Comparison of ENCODE assay signal across 8 cellular contexts in the genomic region with DNA sequence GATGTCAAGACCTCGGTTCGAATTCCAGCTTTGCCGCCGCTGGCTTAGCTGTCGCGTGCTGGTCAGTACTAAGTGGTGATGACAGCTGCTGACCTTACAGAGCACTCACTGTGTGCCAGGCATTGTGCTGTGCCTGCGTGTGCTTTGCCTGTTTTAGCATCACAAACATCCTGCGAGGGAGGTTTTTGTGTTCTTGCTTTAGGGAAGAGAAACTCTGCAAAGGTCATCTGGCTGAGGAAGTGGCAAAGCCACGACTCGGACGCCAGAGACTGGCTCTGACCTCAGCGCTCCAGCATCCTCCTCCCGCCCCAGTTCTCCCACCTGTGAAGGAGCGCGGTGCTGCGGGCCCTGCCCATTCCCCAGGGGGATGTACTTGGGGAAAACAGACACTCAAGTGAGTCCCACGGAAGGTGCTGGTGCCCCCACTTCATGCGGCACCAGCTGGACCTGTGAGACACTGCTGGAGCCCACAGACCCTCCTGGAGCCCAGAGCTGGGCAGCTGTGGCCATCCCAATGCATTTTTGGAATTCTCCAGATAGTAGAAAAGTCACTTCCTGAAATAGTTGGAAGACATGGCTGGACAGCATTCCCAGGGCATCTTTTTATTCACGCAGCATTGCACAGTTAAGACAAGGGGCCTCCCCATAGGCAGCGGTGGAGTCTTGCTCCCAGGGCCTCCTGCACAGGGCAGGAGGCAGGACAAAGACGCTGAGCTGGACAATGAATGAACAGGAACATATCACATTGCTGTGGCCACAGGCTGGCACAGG. TPM values are rescaled to one million over a fixed set of nuclear protein-coding genes. Genes with fewer than 3 reads are reported as not detected.
DNase-seq lines count a peak whose midpoint lies in the region; ATAC-seq, FAIRE-seq and TF ChIP-seq lines count a peak whose summit lies in the region.

No MANE protein-coding gene starts in this region.

- no peak overlapping the region for H3K27ac Mint-ChIP-seq in natural killer cell treated with Interleukin-12 subunit alpha and Interleukin-12 subunit beta and Interleukin-15 and Interleukin-18, amount 100 ng/mL, for 72 hours

- CTCF ChIA-PET in PC-9 (lab: Charles Lee): no interaction called here

- H3K4me3 Mint-ChIP-seq in natural killer cell treated with Interleukin-12 subunit alpha and Interleukin-12 subunit beta and Interleukin-15 and Interleukin-18, amount 100 ng/mL, for 72 hours: no peak overlapping the region

- peaks cover 23% of the 10 kb centered on the region for H3F3A ChIP-seq in SU-DHL-6 (ENCODE audit: insufficient read depth)
- no peaks in the 10 kb centered on the region for H3F3A ChIP-seq in PC-9 (ENCODE audit: insufficient read depth, low read depth)

- BruUV-seq in PC-9 (replicated peaks; lab: Mats Ljungman, UMichigan): no TSS peak

- H3K36me3 ChIP-seq in SU-DHL-6 (ENCODE audit: low read length): no peaks in the 10 kb centered on the region
- no peaks in the 10 kb centered on the region for H3K36me3 ChIP-seq in kidney (ENCODE audit: control insufficient read depth in 1 of 2, insufficient read depth in 2 of 2, low read length in 2 of 2)
- no peaks in the 10 kb centered on the region for H3K36me3 ChIP-seq in upper lobe of left lung
- H3K36me3 ChIP-seq in PC-9 (ENCODE audit: low read depth): no peaks in the 10 kb centered on the region

- peak; percentile 77 for ATAC-seq in GM18861 (IDR thresholded peaks at IDR 0.05; ENCODE audit: unreplicated experiment)
- peak; percentile 63 for ATAC-seq in HG02981 (IDR thresholded peaks at IDR 0.05; ENCODE audit: unreplicated experiment)
- peak; percentile 47 to 80 for ATAC-seq in upper lobe of left lung (ENCODE audit: low FRiP score in 2 of 2)
- no peak for ATAC-seq in natural killer cell treated with Interleukin-12 subunit alpha and Interleukin-12 subunit beta and Interleukin-15 and Interleukin-18, amount 100 ng/mL, for 72 hours

- no peaks in the 10 kb centered on the region for H4K20me1 ChIP-seq in SU-DHL-6 (ENCODE audit: low read depth, low read length)
- no peaks in the 10 kb centered on the region for H4K20me1 ChIP-seq in PC-9 (ENCODE audit: insufficient read depth)

- peaks cover 9 to 12% of the 10 kb centered on the region in 2 donors for H3K4me1 Mint-ChIP-seq in natural killer cell treated with Interleukin-12 subunit alpha and Interleukin-12 subunit beta and Interleukin-15 and Interleukin-18, amount 100 ng/mL, for 72 hours (ENCODE audit: low read depth in 2 of 2)

- H3K9ac ChIP-seq in SU-DHL-6 (ENCODE audit: low read length): peak overlapping the region; percentile 22
- no peak overlapping the region for H3K9ac ChIP-seq in kidney (ENCODE audit: low read length in 2 of 2)

- peak in 2 of 4 donors; percentile 73 to 78 for TF ChIP-seq EP300 in upper lobe of left lung (IDR thresholded peaks at IDR 0.05)

- H3K36me3 Mint-ChIP-seq in natural killer cell treated with Interleukin-12 subunit alpha and Interleukin-12 subunit beta and Interleukin-15 and Interleukin-18, amount 100 ng/mL, for 72 hours: no peaks in the 10 kb centered on the region

- H3K4me2 ChIP-seq in SU-DHL-6 (ENCODE audit: low read depth, low read length, poor library complexity, severe bottlenecking): peak overlapping the region; percentile 38
- H3K4me2 ChIP-seq in PC-9: no peak overlapping the region

- peaks cover 12 to 19% of the 10 kb centered on the region in 2 donors for H3K4me1 ChIP-seq in kidney (ENCODE audit: control insufficient read depth in 1 of 2, insufficient read depth in 1 of 2, low read depth in 1 of 2, low read length in 2 of 2)
- peaks cover 45 to 63% (median 57%) of the 10 kb centered on the region in 4 donors for H3K4me1 ChIP-seq in upper lobe of left lung
- H3K4me1 ChIP-seq in PC-9 (replicated peaks; ENCODE audit: insufficient read depth): 0 out of 2 replicates have a peak, but pooled peaks cover 3% of the 10 kb centered on the region

- intact Hi-C loops in kidney (cut with DNase I) (no loop called here), PC-9 (cut with micrococcal nuclease; ENCODE audit: unreplicated experiment) (no loop called here)

- DNase-seq in kidney: no peak
- peak; percentile 65 to 76 for DNase-seq in upper lobe of left lung
- DNase-seq in PC-9: no peak
- no peak for DNase-seq in NCI-H146 treated with DMSO at 0.1 percent for 48 hours (lab: John Stamatoyannopoulos, UW; ENCODE audit: unreplicated experiment)
- DNase-seq in natural killer cell treated with Interleukin-12 subunit alpha and Interleukin-12 subunit beta and Interleukin-15 and Interleukin-18, amount 100 ng/mL, for 72 hours (ENCODE audit: low spot score): no peak

- H3K4me3 ChIP-seq in SU-DHL-6 (ENCODE audit: insufficient read depth, low read length, poor library complexity, severe bottlenecking): peak overlapping the region; percentile 8
- H3K4me3 ChIP-seq in kidney (ENCODE audit: low read length in 2 of 2): no peak overlapping the region
- H3K4me3 ChIP-seq in upper lobe of left lung: no peak overlapping the region
- no peak overlapping the region for H3K4me3 ChIP-seq in PC-9

- H3K9me2 ChIP-seq in SU-DHL-6 (replicated peaks; ENCODE audit: insufficient read depth, low read length) (no peaks in the 10 kb centered on the region), PC-9 (ENCODE audit: insufficient read depth) (no peaks in the 10 kb centered on the region)

- H3K27ac ChIP-seq in SU-DHL-6 (ENCODE audit: low read depth, low read length): peak overlapping the region; percentile 54
- peak overlapping the region; percentile 40 to 72 for H3K27ac ChIP-seq in kidney (ENCODE audit: low read depth in 2 of 2, low read length in 2 of 2)
- H3K27ac ChIP-seq in upper lobe of left lung: peak overlapping the region; percentile 5 to 68 (median 58)
- no peak overlapping the region for H3K27ac ChIP-seq in PC-9

- TF ChIP-seq POLR2A in upper lobe of left lung (IDR thresholded peaks at IDR 0.05): peak in 1 of 4 donors; percentile 50

- H2AFZ ChIP-seq in SU-DHL-6 (ENCODE audit: low read depth, low read length, severe bottlenecking): no peak overlapping the region
- no peak overlapping the region for H2AFZ ChIP-seq in PC-9

- FAIRE-seq in kidney (lab: Jason Lieb, UNC): no peak

- WGBS in upper lobe of left lung, 2 donors: 48 to 64% methylated on average over 12 to 21 of the region's 21 CpGs

- H3K27me3 Mint-ChIP-seq in natural killer cell treated with Interleukin-12 subunit alpha and Interleukin-12 subunit beta and Interleukin-15 and Interleukin-18, amount 100 ng/mL, for 72 hours: peaks cover 11 to 16% of the 10 kb centered on the region in 2 donors

- H3K79me2 ChIP-seq in SU-DHL-6 (ENCODE audit: insufficient read depth, low read length) (no peaks in the 10 kb centered on the region), PC-9 (ENCODE audit: low read depth) (no peaks in the 10 kb centered on the region)

- TF ChIP-seq CTCF in SU-DHL-6 (IDR thresholded peaks at IDR 0.05; ENCODE audit: insufficient read depth, low read length, poor library complexity, severe bottlenecking): no peak
- no peak for TF ChIP-seq CTCF in kidney (IDR thresholded peaks at IDR 0.05; ENCODE audit: borderline replicate concordance, extremely low read depth, insufficient read depth)
- TF ChIP-seq CTCF in upper lobe of left lung (IDR thresholded peaks at IDR 0.05): no peak
- no peak for TF ChIP-seq CTCF in PC-9 (conservative IDR thresholded peaks at IDR 0.05)

- POLR2A ChIA-PET in PC-9 (lab: Charles Lee; ENCODE audit: unreplicated experiment): interaction anchor here (0.5 kb wide), 1 partner anchor 20 kb away, joined by 4 read pairs; a partner anchor contains a TSS

- H3K9me3 ChIP-seq in SU-DHL-6 (ENCODE audit: insufficient read depth, low read length) (no peaks in the 10 kb centered on the region), kidney (ENCODE audit: control insufficient read depth in 1 of 2, low read length in 2 of 2) (no peaks in the 10 kb centered on the region), upper lobe of left lung (no peaks in the 10 kb centered on the region), PC-9 (ENCODE audit: insufficient read depth, low read depth) (no peaks in the 10 kb centered on the region)

- H3K27me3 ChIP-seq in SU-DHL-6 (ENCODE audit: low read length) (no peaks in the 10 kb centered on the region), upper lobe of left lung (no peaks in the 10 kb centered on the region), PC-9 (ENCODE audit: insufficient read depth, low read depth) (no peaks in the 10 kb centered on the region)

- no peaks in the 10 kb centered on the region for H3K9me3 Mint-ChIP-seq in natural killer cell treated with Interleukin-12 subunit alpha and Interleukin-12 subunit beta and Interleukin-15 and Interleukin-18, amount 100 ng/mL, for 72 hours

RNA-seq across cellular contexts. Expression of a gene that starts 20.0 kb away (rescaled TPM):
- total RNA-seq in kidney: 209 TPM
- polyA plus RNA-seq in kidney (ENCODE audit: insufficient read depth, low read depth, low replicate concordance): 234 TPM
- 100 to 1,000 TPM in 5 of 6 donors, 10 to 100 TPM in 1; 81.0 to 283 (median 196) TPM for total RNA-seq in upper lobe of left lung
- total RNA-seq in PC-9 (2021): 23.5 and 35.3 TPM in 2 replicates
- total RNA-seq in natural killer cell treated with Interleukin-12 subunit alpha and Interleukin-12 subunit beta and Interleukin-15 and Interleukin-18, amount 100 ng/mL, for 72 hours: 100 to 1,000 TPM; 127 to 141 TPM

RNA-seq across cellular contexts. Expression of a gene that starts 46.9 kb away (rescaled TPM):
- total RNA-seq in kidney (5.4 TPM), upper lobe of left lung (under 1 TPM in 2 of 6 donors, not detected in 4; 0.06 to 0.61 TPM), PC-9 (2021) (0.26 and 0.70 TPM in 2 replicates)
- polyA plus RNA-seq in kidney (ENCODE audit: insufficient read depth, low read depth, low replicate concordance): 277 TPM
- not detected for total RNA-seq in natural killer cell treated with Interleukin-12 subunit alpha and Interleukin-12 subunit beta and Interleukin-15 and Interleukin-18, amount 100 ng/mL, for 72 hours

RNA-seq across cellular contexts. Expression of a gene that starts 49.8 kb away (rescaled TPM):
- total RNA-seq in kidney: 1.3 TPM
- 2.1 TPM for polyA plus RNA-seq in kidney (ENCODE audit: insufficient read depth, low read depth, low replicate concordance)
- 1 to 10 TPM in 1 of 6 donors, under 1 TPM in 4, not detected in 1; 0.29 to 1.5 (median 0.91) TPM for total RNA-seq in upper lobe of left lung
- not detected in 2 replicates for total RNA-seq in PC-9 (2021)
- total RNA-seq in natural killer cell treated with Interleukin-12 subunit alpha and Interleukin-12 subunit beta and Interleukin-15 and Interleukin-18, amount 100 ng/mL, for 72 hours: not detected

Comparison
In these comparisons a context has a peak if more than half of its experiments do, and no peak if none do; other contexts are left out.
1. ATAC-seq: peak in GM18861 (single experiment), HG02981 (single experiment) and upper lobe of left lung (2 of 2); none in natural killer cell treated with Interleukin-12 subunit alpha and Interleukin-12 subunit beta and Interleukin-15 and Interleukin-18, amount 100 ng/mL, for 72 hours (0 of 2).
2. DNase-seq: peak in upper lobe of left lung (2 of 2); none in kidney (single experiment), PC-9 (0 of 2), NCI-H146 treated with DMSO at 0.1 percent for 48 hours (single experiment) and natural killer cell treated with Interleukin-12 subunit alpha and Interleukin-12 subunit beta and Interleukin-15 and Interleukin-18, amount 100 ng/mL, for 72 hours (single experiment).